Comparison of ENCODE assay signal across 8 cellular contexts in genomic region chr4:128060620-128061565, GRCh38. TPM values are rescaled to one million over a fixed set of nuclear protein-coding genes. Genes with fewer than 3 reads are reported as not detected.
DNase-seq lines count a peak whose midpoint lies in the region; ATAC-seq and TF ChIP-seq lines count a peak whose summit lies in the region.

TSS of gene LARP1B (plus strand) at chr4:128061312. CDS start at chr4:128074952, 13,640 bp downstream.

- BruUV-seq in PC-3 (replicated peaks; lab: Mats Ljungman, UMichigan): no TSS peak

- H3K27me3 ChIP-seq in PC-3 (ENCODE audit: low read length) (no peaks in the 10 kb centered on the region), mucosa of stomach (ENCODE audit: control insufficient read depth, insufficient read depth, low read length) (no peaks in the 10 kb centered on the region)

- H3K4me1 ChIP-seq in PC-3 (ENCODE audit: insufficient read depth, low read length) (peaks cover 9% of the 10 kb centered on the region; the same call in 1 of the 2 replicates), mucosa of stomach (ENCODE audit: control insufficient read depth, insufficient read depth, low read length) (no peaks in the 10 kb centered on the region)

- H3K27me3 Mint-ChIP-seq in IgD-negative memory B cell: no peaks in the 10 kb centered on the region

- no peaks in the 10 kb centered on the region for H3K36me3 Mint-ChIP-seq in IgD-negative memory B cell

- no peaks in the 10 kb centered on the region for H3K9me2 ChIP-seq in PC-3 (replicated peaks; ENCODE audit: low read length)

- H3K36me3 ChIP-seq in PC-3 (ENCODE audit: low read depth, low read length): no peaks in the 10 kb centered on the region
- H3K36me3 ChIP-seq in mucosa of stomach (ENCODE audit: control insufficient read depth, insufficient read depth, low read length): no peaks in the 10 kb centered on the region

- H3K4me1 Mint-ChIP-seq in IgD-negative memory B cell: peaks cover 4 to 8% (median 7%) of the 10 kb centered on the region in 3 donors

- peak within 1 kb of the TSS; percentile 83 to 93 (median 90) for H3K4me3 Mint-ChIP-seq in IgD-negative memory B cell

- DNase-seq in DMS153 treated with DMSO at 0.1 percent for 48 hours (lab: John Stamatoyannopoulos, UW; ENCODE audit: unreplicated experiment) (peak; percentile 93), PC-3 (peak; percentile 90), activated T-cell treated with anti-CD3 and anti-CD28 coated beads for 48 hours (ENCODE audit: low read depth) (peak; percentile 94), epithelial cell of proximal tubule (ENCODE audit: low read depth) (no peak)
- DNase-seq in stimulated activated CD8-positive, alpha-beta memory T cell treated with anti-CD3 and anti-CD28 coated beads, Interleukin-4, amount 100 ng/mL, for 48 hours: peak; percentile 94

- H3K9ac ChIP-seq in PC-3 (ENCODE audit: low read length): peak within 1 kb of the TSS; percentile 85
- peak within 1 kb of the TSS; percentile 99 for H3K9ac ChIP-seq in mucosa of stomach (ENCODE audit: low read length)

- no peaks in the 10 kb centered on the region for H4K20me1 ChIP-seq in PC-3 (ENCODE audit: low read length)

- no peaks in the 10 kb centered on the region for H3F3A ChIP-seq in PC-3 (ENCODE audit: low read length, unreplicated experiment)

- H3K79me2 ChIP-seq in PC-3 (ENCODE audit: low read length): peaks cover 38% of the 10 kb centered on the region

- no peaks in the 10 kb centered on the region for H3K9me3 Mint-ChIP-seq in IgD-negative memory B cell

- H3K4me3 ChIP-seq in PC-3 (ENCODE audit: low read length): peak within 1 kb of the TSS; percentile 92
- peak within 1 kb of the TSS; percentile 88 for H3K4me3 ChIP-seq in epithelial cell of proximal tubule (ENCODE audit: low read depth, low read length)
- peak within 1 kb of the TSS; percentile 61 for H3K4me3 ChIP-seq in mucosa of stomach (ENCODE audit: low read length)

- H3K9me3 ChIP-seq in PC-3 (ENCODE audit: low read length) (no peaks in the 10 kb centered on the region), mucosa of stomach (ENCODE audit: control insufficient read depth, low read length) (no peaks in the 10 kb centered on the region)

- peak within 1 kb of the TSS; percentile 86 for H3K27ac ChIP-seq in PC-3 (ENCODE audit: low read length)

- peak within 1 kb of the TSS; percentile 88 for H3K4me2 ChIP-seq in PC-3 (ENCODE audit: low read length)

- H2AFZ ChIP-seq in PC-3 (ENCODE audit: low read length): peak within 1 kb of the TSS; percentile 67

- ATAC-seq in GM21576 (IDR thresholded peaks at IDR 0.05; ENCODE audit: unreplicated experiment): peak; percentile 89
- peak; percentile 83 for ATAC-seq in PC-3

- peak within 1 kb of the TSS; percentile 91 to 95 (median 93) for H3K27ac Mint-ChIP-seq in IgD-negative memory B cell

- POLR2A ChIA-PET in PC-3 (lab: Charles Lee; ENCODE audit: unreplicated experiment): interaction anchor here (0.5 kb wide), 1 partner anchor 362 kb away, joined by 7 read pairs; no protein-coding TSS in a partner anchor

- TF ChIP-seq CTCF in PC-3 (conservative IDR thresholded peaks at IDR 0.05; ENCODE audit: low read depth, low read length) (no peak), epithelial cell of proximal tubule (conservative IDR thresholded peaks at IDR 0.05; ENCODE audit: low read depth, low read length) (no peak)

- intact Hi-C loops in PC-3 (cut with micrococcal nuclease): loop anchor here (2.0 to 10.0 kb wide), 4 partner anchors 86 to 224 kb away; partner anchors contain the start of genes PGRMC2 and PLK4

- CTCF ChIA-PET in PC-3 (lab: Charles Lee): no interaction called here

RNA-seq across cellular contexts. Expression of gene LARP1B, which starts in this region (rescaled TPM):
- 3.6 TPM for polyA plus RNA-seq in IgD-negative memory B cell
- total RNA-seq in PC-3 (2014; rRNA removed) (14.8 and 22.2 TPM in 2 replicates), epithelial cell of proximal tubule (20.3 and 25.7 TPM in 2 replicates)
